ENCODE assay signal across 1 cellular context in the genomic region with DNA sequence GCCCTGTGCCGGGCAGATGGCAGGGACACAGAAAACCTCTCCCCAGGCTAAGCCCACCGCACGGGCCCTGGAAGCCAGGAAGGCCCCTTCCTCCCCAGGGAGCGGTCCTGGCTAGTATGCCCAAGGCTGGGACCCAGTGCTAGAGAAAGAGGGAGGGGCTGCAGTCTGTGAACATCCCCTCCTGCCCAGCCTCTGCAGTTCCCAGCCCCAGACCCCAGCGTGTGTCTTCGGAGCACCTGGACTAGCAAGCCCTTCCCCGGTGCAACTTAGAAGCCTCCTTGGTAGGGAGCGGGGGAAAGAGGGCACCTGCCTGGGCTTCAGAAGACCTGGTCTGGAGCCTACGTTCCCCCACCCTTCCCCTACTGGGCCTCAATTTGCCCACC.
TF ChIP-seq lines count a peak whose summit lies in the region.

No MANE protein-coding gene starts in this region.

TF ChIP-seq in IMR-90, 13 proteins besides CTCF, POLR2A, EP300 and RAD21 (continued from another document):
- TF ChIP-seq ELK1 (IDR thresholded peaks at IDR 0.05; ENCODE audit: borderline replicate concordance, low read depth, low read length) (no peak), CHD1 (IDR thresholded peaks at IDR 0.05; ENCODE audit: low read depth, low read length) (no peak), MAFK (IDR thresholded peaks at IDR 0.05; ENCODE audit: low read depth, low read length) (no peak), MXI1 (IDR thresholded peaks at IDR 0.05; ENCODE audit: borderline replicate concordance, low read depth, low read length) (no peak)
- TF ChIP-seq, protein P1, sequence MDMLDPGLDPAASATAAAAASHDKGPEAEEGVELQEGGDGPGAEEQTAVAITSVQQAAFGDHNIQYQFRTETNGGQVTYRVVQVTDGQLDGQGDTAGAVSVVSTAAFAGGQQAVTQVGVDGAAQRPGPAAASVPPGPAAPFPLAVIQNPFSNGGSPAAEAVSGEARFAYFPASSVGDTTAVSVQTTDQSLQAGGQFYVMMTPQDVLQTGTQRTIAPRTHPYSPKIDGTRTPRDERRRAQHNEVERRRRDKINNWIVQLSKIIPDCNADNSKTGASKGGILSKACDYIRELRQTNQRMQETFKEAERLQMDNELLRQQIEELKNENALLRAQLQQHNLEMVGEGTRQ (IDR thresholded peaks at IDR 0.05; ENCODE audit: low read depth, low read length): no peak
